8 cellular contexts compared by ENCODE assay signal in the genomic region with DNA sequence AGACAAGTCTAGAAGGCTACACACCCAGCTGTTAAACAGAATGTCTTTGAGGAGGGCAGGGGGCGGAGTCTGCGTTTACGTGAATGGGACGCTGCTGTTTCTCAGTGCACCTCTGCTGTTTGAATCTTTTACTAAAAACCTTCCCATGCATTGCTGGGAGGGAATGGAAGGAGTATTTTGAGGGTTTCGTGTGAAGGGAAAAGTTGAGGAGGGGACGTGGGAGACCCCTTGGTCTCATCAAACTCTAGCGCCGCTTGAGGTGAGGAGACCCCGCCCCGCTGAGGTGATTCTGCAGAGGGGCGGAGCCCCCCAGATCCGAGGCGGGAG. TPM values are rescaled to one million over a fixed set of nuclear protein-coding genes. Genes with fewer than 3 reads are reported as not detected.
DNase-seq lines count a peak whose midpoint lies in the region; ATAC-seq and TF ChIP-seq lines count a peak whose summit lies in the region.

No MANE protein-coding gene starts in this region.

- H3K27me3 ChIP-seq in kidney epithelial cell (ENCODE audit: control insufficient read depth, insufficient read depth, low read length) (no peaks in the 10 kb centered on the region), suprapubic skin (no peaks in the 10 kb centered on the region)

- H3K27ac ChIP-seq in suprapubic skin, result peak overlapping the region; percentile 3

- H3K36me3 ChIP-seq in kidney epithelial cell (ENCODE audit: control insufficient read depth, insufficient read depth, low read length) (no peaks in the 10 kb centered on the region), suprapubic skin (no peaks in the 10 kb centered on the region)

- in situ Hi-C loops in astrocyte of the cerebellum (cut with HindIII; ENCODE audit: low sequenced_read_pairs), result no loop called here

- no peak for TF ChIP-seq POLR2A in suprapubic skin (IDR thresholded peaks at IDR 0.05)

- DNase-seq in Right ventricle myocardium inferior (ENCODE audit: missing footprints), result no peak
- DNase-seq in cardiac septum (ENCODE audit: low spot score), result no peak
- peak; percentile 85 for DNase-seq in NCI-H526 treated with DMSO at 0.1 percent for 48 hours (lab: John Stamatoyannopoulos, UW)
- no peak for DNase-seq in astrocyte of the cerebellum (ENCODE audit: low read depth)
- DNase-seq in kidney epithelial cell (ENCODE audit: low read depth), result no peak
- no peak for DNase-seq in suprapubic skin (ENCODE audit: low spot score in 2 of 2)
- no peak for DNase-seq in T-helper 9 cell

- intact Hi-C loops in Right ventricle myocardium inferior (cut with DNase I) (loop anchor here (5.0 kb wide), 3 partner anchors 40 to 75 kb away; no protein-coding TSS in a partner anchor), cardiac septum (cut with DNase I) (loop anchor here (2.0 to 5.0 kb wide), 5 partner anchors 31 to 110 kb away; no protein-coding TSS in a partner anchor)

- WGBS in suprapubic skin, result 0% methylated on average over 13 of the region's 13 CpGs

- no peak for TF ChIP-seq EP300 in suprapubic skin (IDR thresholded peaks at IDR 0.05)

- TF ChIP-seq CTCF in astrocyte of the cerebellum (IDR thresholded peaks at IDR 0.05; ENCODE audit: low read depth, low read length, missing control alignments), result no peak
- no peak for TF ChIP-seq CTCF in kidney epithelial cell (IDR thresholded peaks at IDR 0.05; ENCODE audit: insufficient read depth, low read length, poor library complexity, severe bottlenecking)
- TF ChIP-seq CTCF in suprapubic skin (IDR thresholded peaks at IDR 0.05), result no peak

- peaks cover 20% of the 10 kb centered on the region for H3K4me1 ChIP-seq in suprapubic skin

- peak overlapping the region; percentile 74 for H3K4me3 ChIP-seq in astrocyte of the cerebellum (ENCODE audit: low read depth, low read length)
- peak overlapping the region; percentile 57 for H3K4me3 ChIP-seq in kidney epithelial cell (ENCODE audit: low read depth, low read length)
- peak overlapping the region; percentile 100 for H3K4me3 ChIP-seq in suprapubic skin

- ATAC-seq in Right ventricle myocardium inferior (peak; percentile 8), HG02884 (IDR thresholded peaks at IDR 0.05; ENCODE audit: unreplicated experiment) (peak; percentile 72)

- no peaks in the 10 kb centered on the region for H3K9me3 ChIP-seq in suprapubic skin

RNA-seq across cellular contexts. Expression of a gene that starts 0.5 kb away (rescaled TPM):
- 237 TPM for total RNA-seq in Right ventricle myocardium inferior
- 284 TPM for total RNA-seq in cardiac septum
- total RNA-seq in kidney epithelial cell, result 148 and 151 TPM in 2 replicates
- total RNA-seq in suprapubic skin, result 10 to 100 TPM; 54.8 to 92.9 (median 64.7) TPM
